Comparison of ENCODE assay signal across 9 cellular contexts in genomic region chr3:119639494-119640350, GRCh38. TPM values are rescaled to one million over a fixed set of nuclear protein-coding genes. Genes with fewer than 3 reads are reported as not detected.
DNase-seq lines count a peak whose midpoint lies in the region; ATAC-seq and FAIRE-seq lines count a peak whose summit lies in the region.
"Had no signal": no experiment of that assay in that cellular context is flagged by ENCODE, and none has a peak within 500 bp of the region (broad histone marks: within the 10 kb centered on the region; RNA-seq: fewer than 3 reads in every experiment).

No MANE protein-coding gene starts in this region.

- DNase-seq in activated CD4-positive, alpha-beta T cell treated with anti-CD3 and anti-CD28 coated beads, Interleukin-2, amount 10 ng/mL, durations not matched to agents 7 days and 5 days, result no peak
- no peak for DNase-seq in activated CD4-positive, alpha-beta T cell treated with anti-CD3 and anti-CD28 coated beads, Interleukin-2, amount 50 U/mL, for 1 hour
- peak; percentile 16 for DNase-seq in RCC 7860 (ENCODE audit: low spot score)
- DNase-seq in stimulated activated CD8-positive, alpha-beta memory T cell treated with anti-CD3 and anti-CD28 coated beads, Interleukin-4, amount 100 ng/mL, for 48 hours, result peak; percentile 28
- no peak for DNase-seq in NCI-H1092 treated with DMSO at 0.1 percent for 48 hours (lab: John Stamatoyannopoulos, UW)
- DNase-seq in DMS153 (lab: John Stamatoyannopoulos, UW), result no peak

- H3K36me3 Mint-ChIP-seq in activated CD4-positive, alpha-beta T cell treated with anti-CD3 and anti-CD28 coated beads, Interleukin-2, amount 10 ng/mL, durations not matched to agents 7 days and 5 days (ENCODE audit: low read depth), result peaks cover 17% of the 10 kb centered on the region
- H3K36me3 Mint-ChIP-seq in dendritic cell treated with granulocyte-macrophage colony-stimulating factor and Interleukin-4, amounts not matched to agents 40 ng/mL and 50 ng/mL, for 4 days (ENCODE audit: low read depth), result no peaks in the 10 kb centered on the region

- H3K4me1 Mint-ChIP-seq in activated CD4-positive, alpha-beta T cell treated with anti-CD3 and anti-CD28 coated beads, Interleukin-2, amount 10 ng/mL, durations not matched to agents 7 days and 5 days, result peaks cover 33% of the 10 kb centered on the region
- H3K4me1 Mint-ChIP-seq in dendritic cell treated with granulocyte-macrophage colony-stimulating factor and Interleukin-4, amounts not matched to agents 40 ng/mL and 50 ng/mL, for 4 days (ENCODE audit: low read depth), result peaks cover 67% of the 10 kb centered on the region

- no peak for FAIRE-seq in RCC 7860 (lab: Jason Lieb, UNC)

- peaks cover 7% of the 10 kb centered on the region for H3K9me3 Mint-ChIP-seq in activated CD4-positive, alpha-beta T cell treated with anti-CD3 and anti-CD28 coated beads, Interleukin-2, amount 10 ng/mL, durations not matched to agents 7 days and 5 days
- H3K9me3 Mint-ChIP-seq in dendritic cell treated with granulocyte-macrophage colony-stimulating factor and Interleukin-4, amounts not matched to agents 40 ng/mL and 50 ng/mL, for 4 days, result no peaks in the 10 kb centered on the region
- H3K9me3 Mint-ChIP-seq: brain had no signal

- H3K27ac Mint-ChIP-seq in activated CD4-positive, alpha-beta T cell treated with anti-CD3 and anti-CD28 coated beads, Interleukin-2, amount 10 ng/mL, durations not matched to agents 7 days and 5 days, result peak overlapping the region; percentile 94
- peak overlapping the region; percentile 99 for H3K27ac Mint-ChIP-seq in dendritic cell treated with granulocyte-macrophage colony-stimulating factor and Interleukin-4, amounts not matched to agents 40 ng/mL and 50 ng/mL, for 4 days

- no peak for ATAC-seq in GM19455 (IDR thresholded peaks at IDR 0.05; ENCODE audit: unreplicated experiment)

- CTCF ChIA-PET in activated CD4-positive, alpha-beta T cell treated with anti-CD3 and anti-CD28 coated beads, Interleukin-2, amount 10 ng/mL, durations not matched to agents 7 days and 5 days (lab: Charles Lee), result no interaction called here

- intact Hi-C loops in dendritic cell treated with granulocyte-macrophage colony-stimulating factor and Interleukin-4, amounts not matched to agents 40 ng/mL and 50 ng/mL, for 4 days (cut with micrococcal nuclease), result loop anchor here (2.0 to 5.0 kb wide), 3 partner anchors 19 to 51 kb away; partner anchors contain the start of gene COX17

- no peaks in the 10 kb centered on the region for H3K27me3 Mint-ChIP-seq in activated CD4-positive, alpha-beta T cell treated with anti-CD3 and anti-CD28 coated beads, Interleukin-2, amount 10 ng/mL, durations not matched to agents 7 days and 5 days
- no peaks in the 10 kb centered on the region for H3K27me3 Mint-ChIP-seq in dendritic cell treated with granulocyte-macrophage colony-stimulating factor and Interleukin-4, amounts not matched to agents 40 ng/mL and 50 ng/mL, for 4 days
- H3K27me3 Mint-ChIP-seq: brain had no signal

- POLR2A ChIA-PET in activated CD4-positive, alpha-beta T cell treated with anti-CD3 and anti-CD28 coated beads, Interleukin-2, amount 10 ng/mL, durations not matched to agents 7 days and 5 days (lab: Charles Lee), result no interaction called here

- H3K4me3 Mint-ChIP-seq in activated CD4-positive, alpha-beta T cell treated with anti-CD3 and anti-CD28 coated beads, Interleukin-2, amount 10 ng/mL, durations not matched to agents 7 days and 5 days, result no peak overlapping the region
- H3K4me3 Mint-ChIP-seq in dendritic cell treated with granulocyte-macrophage colony-stimulating factor and Interleukin-4, amounts not matched to agents 40 ng/mL and 50 ng/mL, for 4 days, result no peak overlapping the region

RNA-seq across cellular contexts. Expression of gene POPDC2, which starts 20.7 kb away (rescaled TPM):
- 1 to 10 TPM; 1.7 to 2.9 TPM for total RNA-seq in activated CD4-positive, alpha-beta T cell treated with anti-CD3 and anti-CD28 coated beads, Interleukin-2, amount 10 ng/mL, durations not matched to agents 7 days and 5 days

RNA-seq across cellular contexts. Expression of gene COX17, which starts 37.5 kb away (rescaled TPM):
- 10 to 100 TPM; 52.7 to 54.5 TPM for total RNA-seq in activated CD4-positive, alpha-beta T cell treated with anti-CD3 and anti-CD28 coated beads, Interleukin-2, amount 10 ng/mL, durations not matched to agents 7 days and 5 days

RNA-seq across cellular contexts. Expression of gene PLA1A, which starts 42.0 kb away (rescaled TPM):
- not detected for total RNA-seq in activated CD4-positive, alpha-beta T cell treated with anti-CD3 and anti-CD28 coated beads, Interleukin-2, amount 10 ng/mL, durations not matched to agents 7 days and 5 days

Comparison
In these comparisons a context has a peak if more than half of its experiments do, and no peak if none do; other contexts are left out.
1. DNase-seq: peak in RCC 7860 (single experiment) and stimulated activated CD8-positive, alpha-beta memory T cell treated with anti-CD3 and anti-CD28 coated beads, Interleukin-4, amount 100 ng/mL, for 48 hours (single experiment); none in activated CD4-positive, alpha-beta T cell treated with anti-CD3 and anti-CD28 coated beads, Interleukin-2, amount 10 ng/mL, durations not matched to agents 7 days and 5 days (single experiment), activated CD4-positive, alpha-beta T cell treated with anti-CD3 and anti-CD28 coated beads, Interleukin-2, amount 50 U/mL, for 1 hour (single experiment), NCI-H1092 treated with DMSO at 0.1 percent for 48 hours (single experiment) and DMS153 (single experiment).